Comparison of ENCODE assay signal across 29 cellular contexts in genomic region chr15:63582179-63582578, GRCh38. TPM values are rescaled to one million over a fixed set of nuclear protein-coding genes. Genes with fewer than 3 reads are reported as not detected.
DNase-seq lines count a peak whose midpoint lies in the region; ATAC-seq, FAIRE-seq and TF ChIP-seq lines count a peak whose summit lies in the region.
"Had no signal": no experiment of that assay in that cellular context is flagged by ENCODE, and none has a peak within 500 bp of the region (broad histone marks: within the 10 kb centered on the region; RNA-seq: fewer than 3 reads in every experiment).

No MANE protein-coding gene starts in this region.

- H3K27ac Mint-ChIP-seq in activated CD4-positive, alpha-beta T cell treated with anti-CD3 and anti-CD28 coated beads, Interleukin-2, amount 10 ng/mL, durations not matched to agents 24 days and 14 days = peak overlapping the region; percentile 14
- peak overlapping the region; percentile 48 for H3K27ac Mint-ChIP-seq in astrocyte (ENCODE audit: unreplicated experiment)
- peak overlapping the region; percentile 4 for H3K27ac Mint-ChIP-seq in nephron progenitor cell
- H3K27ac Mint-ChIP-seq: T-helper 2 cell treated with Interferon-gamma antibody and Interleukin-4, amounts not matched to agents 5 μg/mL and 100 μg/mL, for 36 hours had no signal

- no peak for ATAC-seq in HG03025 (IDR thresholded peaks at IDR 0.05; ENCODE audit: low FRiP score, unreplicated experiment)
- ATAC-seq in sciatic nerve = no peak
- ATAC-seq: HepG2, lower lobe of right lung, PC-3 had no signal

- H3K9ac ChIP-seq in GM23248 (no peak overlapping the region), astrocyte (ENCODE audit: low read length) (peak overlapping the region; percentile 1)
- H3K9ac ChIP-seq: BLaER1 had no signal

- no peaks in the 10 kb centered on the region for H3K9me3 Mint-ChIP-seq in activated CD4-positive, alpha-beta T cell treated with anti-CD3 and anti-CD28 coated beads, Interleukin-2, amount 10 ng/mL, durations not matched to agents 24 days and 14 days
- H3K9me3 Mint-ChIP-seq in astrocyte (ENCODE audit: unreplicated experiment) (no peaks in the 10 kb centered on the region), nephron progenitor cell (peaks cover 35% of the 10 kb centered on the region)

- H3K4me1 ChIP-seq in GM23248 (ENCODE audit: insufficient read depth) (peaks cover 12% of the 10 kb centered on the region), astrocyte (ENCODE audit: insufficient read depth, low read length) (peaks cover 8% of the 10 kb centered on the region)
- H3K4me1 ChIP-seq: BLaER1, colonic mucosa, lower lobe of right lung, SJCRH30 had no signal

- peaks cover 6% of the 10 kb centered on the region for H3K4me1 Mint-ChIP-seq in activated CD4-positive, alpha-beta T cell treated with anti-CD3 and anti-CD28 coated beads, Interleukin-2, amount 10 ng/mL, durations not matched to agents 24 days and 14 days
- H3K4me1 Mint-ChIP-seq in astrocyte (ENCODE audit: low read depth, unreplicated experiment) (peaks cover 18% of the 10 kb centered on the region), nephron progenitor cell (no peaks in the 10 kb centered on the region)
- H3K4me1 Mint-ChIP-seq: brain had no signal

- 0 out of 2 replicates have a peak, but pooled peaks cover 6% of the 10 kb centered on the region for H3K36me3 ChIP-seq in GM23248 (ENCODE audit: low read depth)
- peaks cover 2% of the 10 kb centered on the region for H3K36me3 ChIP-seq in astrocyte (ENCODE audit: insufficient read depth, low read length)
- H3K36me3 ChIP-seq: colonic mucosa had no signal

- intact Hi-C loops in activated CD4-positive, alpha-beta T cell treated with anti-CD3 and anti-CD28 coated beads, Interleukin-2, amount 10 ng/mL, durations not matched to agents 24 days and 14 days (cut with micrococcal nuclease) = no loop called here
- intact Hi-C loops in sciatic nerve (cut with DNase I) = no loop called here

- TF ChIP-seq CTCF in astrocyte (IDR thresholded peaks at IDR 0.05; ENCODE audit: insufficient read depth, low read depth, low read length) = no peak
- TF ChIP-seq CTCF in nephron progenitor cell (IDR thresholded peaks at IDR 0.05) = no peak

- H3K27ac ChIP-seq in GM23248 = peak overlapping the region; percentile 59
- H3K27ac ChIP-seq in astrocyte (ENCODE audit: low read depth, low read length) = peak overlapping the region; percentile 29
- H3K27ac ChIP-seq: BLaER1, colonic mucosa, lower lobe of right lung, SJCRH30 had no signal

- H4K20me1 ChIP-seq in GM23248 (ENCODE audit: insufficient read depth) (no peaks in the 10 kb centered on the region), astrocyte (ENCODE audit: insufficient read depth, low read length) (peaks cover under 1% of the 10 kb centered on the region)

- H2AFZ ChIP-seq in GM23248 (no peak overlapping the region), astrocyte (ENCODE audit: low read depth, low read length) (no peak overlapping the region)

- no peaks in the 10 kb centered on the region for H3K9me2 ChIP-seq in GM23248 (ENCODE audit: insufficient read depth)

- no peaks in the 10 kb centered on the region for H3K27me3 Mint-ChIP-seq in activated CD4-positive, alpha-beta T cell treated with anti-CD3 and anti-CD28 coated beads, Interleukin-2, amount 10 ng/mL, durations not matched to agents 24 days and 14 days
- H3K27me3 Mint-ChIP-seq in astrocyte (ENCODE audit: low read depth, unreplicated experiment) (no peaks in the 10 kb centered on the region), nephron progenitor cell (ENCODE audit: low read depth, poor library complexity) (no peaks in the 10 kb centered on the region)
- H3K27me3 Mint-ChIP-seq: brain had no signal

- DNase-seq in activated CD4-positive, alpha-beta T cell treated with anti-CD3 and anti-CD28 coated beads, Interleukin-2, amount 10 ng/mL, durations not matched to agents 24 days and 14 days = peak; percentile 46
- DNase-seq in activated CD4-positive, alpha-beta T cell treated with anti-CD3 and anti-CD28 coated beads, Interleukin-2, amount 50 U/mL, for 48 hours = no peak
- no peak for DNase-seq in GM23248
- DNase-seq in astrocyte (ENCODE audit: low read depth) = no peak
- no peak for DNase-seq in nephron progenitor cell
- no peak for DNase-seq in stimulated activated CD4-positive, alpha-beta T cell treated with anti-CD3 and anti-CD28 coated beads, Interleukin-4, amount 100 ng/mL, for 1 hour
- no peak for DNase-seq in sciatic nerve (ENCODE audit: low spot score)
- DNase-seq: activated CD4-positive, CD25-positive, alpha-beta regulatory T cell; activated naive CD4-positive, alpha-beta T cell; colonic mucosa; DMS53; H7; lower lobe of right lung; NCI-H1436; NCI-H2171; NCI-H748 treated with DMSO at 0.1 percent for 48 hours; PC-3; posterior cingulate gyrus; SJCRH30; substantia nigra had no signal

- peaks cover 19% of the 10 kb centered on the region for H3F3A ChIP-seq in GM23248 (ENCODE audit: insufficient read depth)

- H3K9me3 ChIP-seq in GM23248 (ENCODE audit: low read depth) (no peaks in the 10 kb centered on the region), astrocyte (ENCODE audit: insufficient read depth, low read depth, low read length) (no peaks in the 10 kb centered on the region)
- H3K9me3 ChIP-seq: colonic mucosa, lower lobe of right lung, SJCRH30 had no signal

- H3K4me2 ChIP-seq in GM23248 (ENCODE audit: unreplicated experiment) (no peak overlapping the region), astrocyte (ENCODE audit: low read length) (no peak overlapping the region)
- H3K4me2 ChIP-seq: BLaER1 had no signal

- peaks cover 50% of the 10 kb centered on the region for H3K36me3 Mint-ChIP-seq in activated CD4-positive, alpha-beta T cell treated with anti-CD3 and anti-CD28 coated beads, Interleukin-2, amount 10 ng/mL, durations not matched to agents 24 days and 14 days (ENCODE audit: low read depth)
- H3K36me3 Mint-ChIP-seq in astrocyte (ENCODE audit: low read depth, unreplicated experiment) = peaks cover 4% of the 10 kb centered on the region
- H3K36me3 Mint-ChIP-seq in nephron progenitor cell (ENCODE audit: low read depth) = peaks cover 77% of the 10 kb centered on the region

- no peaks in the 10 kb centered on the region for H3K27me3 ChIP-seq in GM23248 (replicated peaks; ENCODE audit: insufficient read depth)
- no peaks in the 10 kb centered on the region for H3K27me3 ChIP-seq in astrocyte (ENCODE audit: insufficient read depth, low read length)
- H3K27me3 ChIP-seq: BLaER1, colonic mucosa, SJCRH30 had no signal

- H3K79me2 ChIP-seq in GM23248 (ENCODE audit: insufficient read depth) (no peaks in the 10 kb centered on the region), astrocyte (ENCODE audit: insufficient read depth, low read length) (no peaks in the 10 kb centered on the region)

- no peak overlapping the region for H3K4me3 Mint-ChIP-seq in activated CD4-positive, alpha-beta T cell treated with anti-CD3 and anti-CD28 coated beads, Interleukin-2, amount 10 ng/mL, durations not matched to agents 24 days and 14 days
- no peak overlapping the region for H3K4me3 Mint-ChIP-seq in astrocyte (ENCODE audit: unreplicated experiment)
- H3K4me3 Mint-ChIP-seq in nephron progenitor cell = no peak overlapping the region
- H3K4me3 Mint-ChIP-seq: brain; T-helper 2 cell treated with Interferon-gamma antibody and Interleukin-4, amounts not matched to agents 5 μg/mL and 100 μg/mL, for 36 hours had no signal

- H3K4me3 ChIP-seq in GM23248 = no peak overlapping the region
- H3K4me3 ChIP-seq in astrocyte (ENCODE audit: insufficient read depth, low read depth, low read length) = no peak overlapping the region
- H3K4me3 ChIP-seq: BLaER1, colonic mucosa, lower lobe of right lung, SJCRH30 had no signal

- no peak for FAIRE-seq in astrocyte (lab: Jason Lieb, UNC)
- FAIRE-seq: A204.1, endometrium, GM12891, HepG2, islet of Langerhans had no signal

- in situ Hi-C loops in GM23248 (cut with MboI) = no loop called here

RNA-seq across cellular contexts. Expression of gene FBXL22, which starts 15.0 kb away (rescaled TPM):
- total RNA-seq in activated CD4-positive, alpha-beta T cell treated with anti-CD3 and anti-CD28 coated beads, Interleukin-2, amount 10 ng/mL, durations not matched to agents 24 days and 14 days = 0.80 and 1.3 TPM in 2 replicates
- 0.32 TPM in 1 of 2 replicates, not detected in the other for total RNA-seq in GM23248 (2014; rRNA removed; shearing (Covaris generic))
- 0.65 and 1.4 TPM in 2 replicates for polyA plus RNA-seq in GM23248 (2016; fragmentation: Nextera tagmentation; extraction: Ambion mirVana)
- total RNA-seq in astrocyte (0.34 and 0.43 TPM in 2 replicates), sciatic nerve (0.71 TPM)
